In the genomic region with DNA sequence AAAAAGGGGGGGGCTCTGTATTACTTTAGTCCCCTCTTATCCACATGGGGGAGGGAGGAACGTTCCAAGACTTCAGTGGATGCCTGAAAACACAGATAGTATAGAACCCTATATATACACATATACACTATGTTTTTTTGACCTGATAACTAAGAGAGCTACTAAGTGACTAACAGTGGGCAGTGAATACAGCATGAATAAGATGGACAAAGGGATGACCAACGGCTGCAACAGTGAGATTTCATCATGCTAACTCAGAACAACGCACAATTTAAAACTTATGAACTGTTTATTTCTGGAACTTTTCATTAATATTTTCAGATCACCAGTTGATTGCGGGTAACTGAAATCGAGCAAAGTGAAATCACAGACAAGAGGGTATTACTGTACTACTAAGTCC, we compare ENCODE assay signal across 1 cellular context.
TF ChIP-seq lines count a peak whose summit lies in the region.

No MANE protein-coding gene starts in this region.

TF ChIP-seq in K562, 482 proteins besides CTCF, POLR2A, EP300 and RAD21 (continued from another document):
- TF ChIP-seq, protein P1, sequence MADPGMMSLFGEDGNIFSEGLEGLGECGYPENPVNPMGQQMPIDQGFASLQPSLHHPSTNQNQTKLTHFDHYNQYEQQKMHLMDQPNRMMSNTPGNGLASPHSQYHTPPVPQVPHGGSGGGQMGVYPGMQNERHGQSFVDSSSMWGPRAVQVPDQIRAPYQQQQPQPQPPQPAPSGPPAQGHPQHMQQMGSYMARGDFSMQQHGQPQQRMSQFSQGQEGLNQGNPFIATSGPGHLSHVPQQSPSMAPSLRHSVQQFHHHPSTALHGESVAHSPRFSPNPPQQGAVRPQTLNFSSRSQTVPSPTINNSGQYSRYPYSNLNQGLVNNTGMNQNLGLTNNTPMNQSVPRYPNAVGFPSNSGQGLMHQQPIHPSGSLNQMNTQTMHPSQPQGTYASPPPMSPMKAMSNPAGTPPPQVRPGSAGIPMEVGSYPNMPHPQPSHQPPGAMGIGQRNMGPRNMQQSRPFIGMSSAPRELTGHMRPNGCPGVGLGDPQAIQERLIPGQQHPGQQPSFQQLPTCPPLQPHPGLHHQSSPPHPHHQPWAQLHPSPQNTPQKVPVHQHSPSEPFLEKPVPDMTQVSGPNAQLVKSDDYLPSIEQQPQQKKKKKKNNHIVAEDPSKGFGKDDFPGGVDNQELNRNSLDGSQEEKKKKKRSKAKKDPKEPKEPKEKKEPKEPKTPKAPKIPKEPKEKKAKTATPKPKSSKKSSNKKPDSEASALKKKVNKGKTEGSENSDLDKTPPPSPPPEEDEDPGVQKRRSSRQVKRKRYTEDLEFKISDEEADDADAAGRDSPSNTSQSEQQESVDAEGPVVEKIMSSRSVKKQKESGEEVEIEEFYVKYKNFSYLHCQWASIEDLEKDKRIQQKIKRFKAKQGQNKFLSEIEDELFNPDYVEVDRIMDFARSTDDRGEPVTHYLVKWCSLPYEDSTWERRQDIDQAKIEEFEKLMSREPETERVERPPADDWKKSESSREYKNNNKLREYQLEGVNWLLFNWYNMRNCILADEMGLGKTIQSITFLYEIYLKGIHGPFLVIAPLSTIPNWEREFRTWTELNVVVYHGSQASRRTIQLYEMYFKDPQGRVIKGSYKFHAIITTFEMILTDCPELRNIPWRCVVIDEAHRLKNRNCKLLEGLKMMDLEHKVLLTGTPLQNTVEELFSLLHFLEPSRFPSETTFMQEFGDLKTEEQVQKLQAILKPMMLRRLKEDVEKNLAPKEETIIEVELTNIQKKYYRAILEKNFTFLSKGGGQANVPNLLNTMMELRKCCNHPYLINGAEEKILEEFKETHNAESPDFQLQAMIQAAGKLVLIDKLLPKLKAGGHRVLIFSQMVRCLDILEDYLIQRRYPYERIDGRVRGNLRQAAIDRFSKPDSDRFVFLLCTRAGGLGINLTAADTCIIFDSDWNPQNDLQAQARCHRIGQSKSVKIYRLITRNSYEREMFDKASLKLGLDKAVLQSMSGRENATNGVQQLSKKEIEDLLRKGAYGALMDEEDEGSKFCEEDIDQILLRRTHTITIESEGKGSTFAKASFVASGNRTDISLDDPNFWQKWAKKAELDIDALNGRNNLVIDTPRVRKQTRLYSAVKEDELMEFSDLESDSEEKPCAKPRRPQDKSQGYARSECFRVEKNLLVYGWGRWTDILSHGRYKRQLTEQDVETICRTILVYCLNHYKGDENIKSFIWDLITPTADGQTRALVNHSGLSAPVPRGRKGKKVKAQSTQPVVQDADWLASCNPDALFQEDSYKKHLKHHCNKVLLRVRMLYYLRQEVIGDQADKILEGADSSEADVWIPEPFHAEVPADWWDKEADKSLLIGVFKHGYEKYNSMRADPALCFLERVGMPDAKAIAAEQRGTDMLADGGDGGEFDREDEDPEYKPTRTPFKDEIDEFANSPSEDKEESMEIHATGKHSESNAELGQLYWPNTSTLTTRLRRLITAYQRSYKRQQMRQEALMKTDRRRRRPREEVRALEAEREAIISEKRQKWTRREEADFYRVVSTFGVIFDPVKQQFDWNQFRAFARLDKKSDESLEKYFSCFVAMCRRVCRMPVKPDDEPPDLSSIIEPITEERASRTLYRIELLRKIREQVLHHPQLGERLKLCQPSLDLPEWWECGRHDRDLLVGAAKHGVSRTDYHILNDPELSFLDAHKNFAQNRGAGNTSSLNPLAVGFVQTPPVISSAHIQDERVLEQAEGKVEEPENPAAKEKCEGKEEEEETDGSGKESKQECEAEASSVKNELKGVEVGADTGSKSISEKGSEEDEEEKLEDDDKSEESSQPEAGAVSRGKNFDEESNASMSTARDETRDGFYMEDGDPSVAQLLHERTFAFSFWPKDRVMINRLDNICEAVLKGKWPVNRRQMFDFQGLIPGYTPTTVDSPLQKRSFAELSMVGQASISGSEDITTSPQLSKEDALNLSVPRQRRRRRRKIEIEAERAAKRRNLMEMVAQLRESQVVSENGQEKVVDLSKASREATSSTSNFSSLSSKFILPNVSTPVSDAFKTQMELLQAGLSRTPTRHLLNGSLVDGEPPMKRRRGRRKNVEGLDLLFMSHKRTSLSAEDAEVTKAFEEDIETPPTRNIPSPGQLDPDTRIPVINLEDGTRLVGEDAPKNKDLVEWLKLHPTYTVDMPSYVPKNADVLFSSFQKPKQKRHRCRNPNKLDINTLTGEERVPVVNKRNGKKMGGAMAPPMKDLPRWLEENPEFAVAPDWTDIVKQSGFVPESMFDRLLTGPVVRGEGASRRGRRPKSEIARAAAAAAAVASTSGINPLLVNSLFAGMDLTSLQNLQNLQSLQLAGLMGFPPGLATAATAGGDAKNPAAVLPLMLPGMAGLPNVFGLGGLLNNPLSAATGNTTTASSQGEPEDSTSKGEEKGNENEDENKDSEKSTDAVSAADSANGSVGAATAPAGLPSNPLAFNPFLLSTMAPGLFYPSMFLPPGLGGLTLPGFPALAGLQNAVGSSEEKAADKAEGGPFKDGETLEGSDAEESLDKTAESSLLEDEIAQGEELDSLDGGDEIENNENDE (IDR thresholded peaks at IDR 0.05; ENCODE audit: low read depth, low read length), result no peak
